In genomic region chr12:47704719-47705118, GRCh38 we compare ENCODE assay signal across 8 cellular contexts. TPM values are rescaled to one million over a fixed set of nuclear protein-coding genes. Genes with fewer than 3 reads are reported as not detected.
DNase-seq lines count a peak whose midpoint lies in the region; ATAC-seq and TF ChIP-seq lines count a peak whose summit lies in the region.

No MANE protein-coding gene starts in this region.

- peak overlapping the region; percentile 54 for H3K27ac Mint-ChIP-seq in progenitor cell of endocrine pancreas

- no peak overlapping the region for H3K27ac ChIP-seq in PC-9

- intact Hi-C loops in PC-9 (cut with micrococcal nuclease; ENCODE audit: unreplicated experiment) (loop anchor here (5.0 kb wide), 1 partner anchor 328 kb away; no protein-coding TSS in a partner anchor), posterior vena cava (cut with DNase I) (no loop called here)

- H3K27me3 ChIP-seq in PC-9 (ENCODE audit: insufficient read depth, low read depth): no peaks in the 10 kb centered on the region

- no peaks in the 10 kb centered on the region for H3K9me2 ChIP-seq in PC-9 (ENCODE audit: insufficient read depth)

- H3K27me3 Mint-ChIP-seq in progenitor cell of endocrine pancreas: no peaks in the 10 kb centered on the region

- H3K9me3 Mint-ChIP-seq in progenitor cell of endocrine pancreas (ENCODE audit: low read depth): no peaks in the 10 kb centered on the region

- ATAC-seq in HG03045 (IDR thresholded peaks at IDR 0.05; ENCODE audit: unreplicated experiment) (no peak), HG03139 (IDR thresholded peaks at IDR 0.05; ENCODE audit: unreplicated experiment) (no peak)

- H3K9me3 ChIP-seq in PC-9 (ENCODE audit: insufficient read depth, low read depth): no peaks in the 10 kb centered on the region

- H2AFZ ChIP-seq in PC-9: no peak overlapping the region

- POLR2A ChIA-PET in PC-9 (lab: Charles Lee; ENCODE audit: unreplicated experiment): no interaction called here

- H3K4me3 Mint-ChIP-seq in progenitor cell of endocrine pancreas (ENCODE audit: low read depth): peak overlapping the region; percentile 91

- H3K36me3 ChIP-seq in PC-9 (ENCODE audit: low read depth): peaks cover 15% of the 10 kb centered on the region

- CTCF ChIA-PET in PC-9 (lab: Charles Lee): no interaction called here

- H3K4me2 ChIP-seq in PC-9: peak overlapping the region; percentile 80

- H3K4me3 ChIP-seq in GM12865 (ENCODE audit: low read depth, low read length) (peak overlapping the region; percentile 91), PC-9 (peak overlapping the region; percentile 63), epithelial cell of esophagus (ENCODE audit: low read length) (peak overlapping the region; percentile 58)

- peaks cover 7% of the 10 kb centered on the region; the same call in 1 of the 2 replicates for H3F3A ChIP-seq in PC-9 (ENCODE audit: insufficient read depth, low read depth)

- peaks cover 59% of the 10 kb centered on the region for H3K79me2 ChIP-seq in PC-9 (ENCODE audit: low read depth)

- peaks cover 27% of the 10 kb centered on the region for H3K4me1 Mint-ChIP-seq in progenitor cell of endocrine pancreas (ENCODE audit: low read depth)

- no TSS peak for BruUV-seq in PC-9 (replicated peaks; lab: Mats Ljungman, UMichigan)

- H4K20me1 ChIP-seq in PC-9 (ENCODE audit: insufficient read depth): 0 out of 2 replicates have a peak, but pooled peaks cover 5% of the 10 kb centered on the region

- peaks cover 19% of the 10 kb centered on the region for H3K4me1 ChIP-seq in PC-9 (replicated peaks; ENCODE audit: insufficient read depth)

- DNase-seq in GM12865 (ENCODE audit: low read depth): no peak
- no peak for DNase-seq in PC-9
- DNase-seq in epithelial cell of esophagus (ENCODE audit: low read depth): no peak
- no peak for DNase-seq in progenitor cell of endocrine pancreas (ENCODE audit: low spot score, unreplicated experiment)
- DNase-seq in NCI-H2171 (lab: John Stamatoyannopoulos, UW): no peak
- no peak for DNase-seq in posterior vena cava (ENCODE audit: low spot score)

- TF ChIP-seq CTCF in GM12865 (IDR thresholded peaks at IDR 0.05; ENCODE audit: insufficient read depth, low read depth, low read length, missing control alignments) (no peak), PC-9 (conservative IDR thresholded peaks at IDR 0.05) (no peak), epithelial cell of esophagus (IDR thresholded peaks at IDR 0.05; ENCODE audit: insufficient read depth, low read depth, low read length, missing control alignments) (no peak), progenitor cell of endocrine pancreas (IDR thresholded peaks at IDR 0.05; ENCODE audit: unreplicated experiment) (no peak)

- peaks cover 5% of the 10 kb centered on the region for H3K36me3 Mint-ChIP-seq in progenitor cell of endocrine pancreas (ENCODE audit: insufficient read depth)

RNA-seq across cellular contexts. Expression of gene RPAP3, which starts 1.1 kb away (rescaled TPM):
- total RNA-seq in PC-9 (2021) (31.6 and 37.0 TPM in 2 replicates), progenitor cell of endocrine pancreas (36.4 and 39.8 TPM in 2 replicates), posterior vena cava (10 to 100 TPM; 23.2 to 24.0 TPM)

RNA-seq across cellular contexts. Expression of gene ENDOU, which starts 20.6 kb away (rescaled TPM):
- 0.25 and 0.39 TPM in 2 replicates for total RNA-seq in PC-9 (2021)
- not detected in 2 replicates for total RNA-seq in progenitor cell of endocrine pancreas
- 1 to 10 TPM in 1 of 2 donors, under 1 TPM in 1; 0.38 to 1.7 TPM for total RNA-seq in posterior vena cava

RNA-seq across cellular contexts. Expression of gene RAPGEF3, which starts 54.0 kb away (rescaled TPM):
- total RNA-seq in PC-9 (2021) (4.1 and 5.7 TPM in 2 replicates), progenitor cell of endocrine pancreas (1.2 and 1.7 TPM in 2 replicates), posterior vena cava (10 to 100 TPM; 18.3 to 33.5 TPM)
